10 cellular contexts compared by ENCODE assay signal in genomic region chr11:47508595-47509555, GRCh38. TPM values are rescaled to one million over a fixed set of nuclear protein-coding genes. Genes with fewer than 3 reads are reported as not detected.
A peak's percentile ranks its signal among the peaks of the same experiment; 100 is the strongest.
DNase-seq lines count a peak whose midpoint lies in the region; ATAC-seq and TF ChIP-seq lines count a peak whose summit lies in the region.
"Had no signal": no experiment of that assay in that cellular context is flagged by ENCODE, and none has a peak within 500 bp of the region (broad histone marks: within the 10 kb centered on the region; RNA-seq: fewer than 3 reads in every experiment).

No MANE protein-coding gene starts in this region.

- H3K4me1 ChIP-seq in Peyer's patch = peaks cover 0 to 35% (median 11%) of the 10 kb centered on the region in 4 donors
- H3K4me1 ChIP-seq in upper lobe of right lung = peaks cover 66% of the 10 kb centered on the region

- no peak for TF ChIP-seq CTCF in Peyer's patch (IDR thresholded peaks at IDR 0.05)
- TF ChIP-seq CTCF in upper lobe of right lung (IDR thresholded peaks at IDR 0.05) = no peak

- no peak overlapping the region for H3K27ac Mint-ChIP-seq in activated CD8-positive, alpha-beta memory T cell treated with anti-CD3 and anti-CD28 coated beads, Interleukin-2, amount 10 ng/mL, durations not matched to agents 7 days and 5 days

- H3K36me3 ChIP-seq in Peyer's patch (no peaks in the 10 kb centered on the region), upper lobe of right lung (no peaks in the 10 kb centered on the region)

- H3K9me3 ChIP-seq in Peyer's patch = no peaks in the 10 kb centered on the region
- H3K9me3 ChIP-seq in upper lobe of right lung = no peaks in the 10 kb centered on the region

- DNase-seq in left ventricle myocardium superior (no peak), cardiac septum (ENCODE audit: low spot score) (no peak), Peyer's patch (peak in 1 of 3 donors; percentile 52), left colon (peak; percentile 50 to 58), upper lobe of right lung (no peak)
- DNase-seq in activated CD8-positive, alpha-beta memory T cell treated with anti-CD3 and anti-CD28 coated beads, Interleukin-2, amount 10 ng/mL, durations not matched to agents 7 days and 5 days = no peak
- DNase-seq in activated effector memory CD4-positive, alpha-beta T cell treated with Interleukin-2 at 50 U/mL for 16 hours = no peak
- DNase-seq: SIG-M5 had no signal

- no peaks in the 10 kb centered on the region for H3K9me3 Mint-ChIP-seq in activated CD8-positive, alpha-beta memory T cell treated with anti-CD3 and anti-CD28 coated beads, Interleukin-2, amount 10 ng/mL, durations not matched to agents 7 days and 5 days (ENCODE audit: low read depth)

- intact Hi-C loops in left ventricle myocardium superior (cut with micrococcal nuclease) (no loop called here), cardiac septum (cut with DNase I) (loop anchor here (5.0 kb wide), 1 partner anchor 43 kb away; the partner anchor contains the start of gene CELF1), left colon (cut with DNase I, micrococcal nuclease) (no loop called here), upper lobe of right lung (cut with DNase I) (no loop called here)

- H3K27me3 Mint-ChIP-seq in activated CD8-positive, alpha-beta memory T cell treated with anti-CD3 and anti-CD28 coated beads, Interleukin-2, amount 10 ng/mL, durations not matched to agents 7 days and 5 days = no peaks in the 10 kb centered on the region

- peaks cover 57% of the 10 kb centered on the region for H3K4me1 Mint-ChIP-seq in activated CD8-positive, alpha-beta memory T cell treated with anti-CD3 and anti-CD28 coated beads, Interleukin-2, amount 10 ng/mL, durations not matched to agents 7 days and 5 days

- no peak overlapping the region for H3K4me3 Mint-ChIP-seq in activated CD8-positive, alpha-beta memory T cell treated with anti-CD3 and anti-CD28 coated beads, Interleukin-2, amount 10 ng/mL, durations not matched to agents 7 days and 5 days

- H3K36me3 Mint-ChIP-seq in activated CD8-positive, alpha-beta memory T cell treated with anti-CD3 and anti-CD28 coated beads, Interleukin-2, amount 10 ng/mL, durations not matched to agents 7 days and 5 days = peaks cover 4% of the 10 kb centered on the region

- no peaks in the 10 kb centered on the region for H3K27me3 ChIP-seq in Peyer's patch
- H3K27me3 ChIP-seq in upper lobe of right lung = no peaks in the 10 kb centered on the region

- peak overlapping the region in 2 of 4 donors; percentile 2 to 4 for H3K4me3 ChIP-seq in Peyer's patch
- no peak overlapping the region for H3K4me3 ChIP-seq in upper lobe of right lung

- peak overlapping the region in 3 of 4 donors; percentile 34 to 62 (median 37) for H3K27ac ChIP-seq in Peyer's patch
- H3K27ac ChIP-seq in upper lobe of right lung = peak overlapping the region; percentile 51

- CTCF ChIA-PET in activated CD8-positive, alpha-beta memory T cell treated with anti-CD3 and anti-CD28 coated beads, Interleukin-2, amount 10 ng/mL, durations not matched to agents 7 days and 5 days (lab: Charles Lee) = interaction anchor here (0.7 to 1.5 kb wide), 5 partner anchors 15 to 135 kb away, joined by 3 to 5 read pairs (median 3); partner anchors contain the start of gene PTPMT1

- TF ChIP-seq POLR2A in Peyer's patch (IDR thresholded peaks at IDR 0.05) = no peak

- peak; percentile 9 for ATAC-seq in left ventricle myocardium superior
- peak; percentile 97 for ATAC-seq in left colon
- ATAC-seq in upper lobe of right lung = peak; percentile 79
- ATAC-seq in GM21381 (IDR thresholded peaks at IDR 0.05; ENCODE audit: unreplicated experiment) = no peak
- no peak for ATAC-seq in activated CD8-positive, alpha-beta memory T cell treated with anti-CD3 and anti-CD28 coated beads, Interleukin-2, amount 10 ng/mL, durations not matched to agents 7 days and 5 days

RNA-seq across cellular contexts. Expression of gene CELF1, which starts 44.1 kb away (rescaled TPM):
- 97.3 TPM for total RNA-seq in left ventricle myocardium superior
- 102 TPM for total RNA-seq in cardiac septum
- total RNA-seq in Peyer's patch = 100 to 1,000 TPM in 3 of 4 donors, 10 to 100 TPM in 1; 90.7 to 134 (median 121) TPM
- 10 to 100 TPM; 70.6 to 93.1 TPM for total RNA-seq in left colon
- total RNA-seq in upper lobe of right lung = 97.5 TPM
- 100 to 1,000 TPM; 108 to 118 TPM for total RNA-seq in activated CD8-positive, alpha-beta memory T cell treated with anti-CD3 and anti-CD28 coated beads, Interleukin-2, amount 10 ng/mL, durations not matched to agents 7 days and 5 days

RNA-seq across cellular contexts. Expression of gene PTPMT1, which starts 56.5 kb away (rescaled TPM):
- total RNA-seq in left ventricle myocardium superior (14.9 TPM), cardiac septum (18.7 TPM), Peyer's patch (10 to 100 TPM; 43.1 to 80.9 (median 65.8) TPM), left colon (10 to 100 TPM; 28.9 to 29.5 TPM), upper lobe of right lung (75.6 TPM)
- 10 to 100 TPM; 48.4 to 50.2 TPM for total RNA-seq in activated CD8-positive, alpha-beta memory T cell treated with anti-CD3 and anti-CD28 coated beads, Interleukin-2, amount 10 ng/mL, durations not matched to agents 7 days and 5 days

RNA-seq across cellular contexts. Expression of gene RAPSN, which starts 59.9 kb away (rescaled TPM):
- total RNA-seq in left ventricle myocardium superior = 6.3 TPM
- 3.7 TPM for total RNA-seq in cardiac septum
- total RNA-seq in Peyer's patch = under 1 TPM in 2 of 4 donors, not detected in 2; 0.54 to 0.76 TPM
- total RNA-seq in left colon = under 1 TPM; 0.61 to 0.70 TPM
- 0.64 TPM for total RNA-seq in upper lobe of right lung
- under 1 TPM; 0.16 to 0.79 TPM for total RNA-seq in activated CD8-positive, alpha-beta memory T cell treated with anti-CD3 and anti-CD28 coated beads, Interleukin-2, amount 10 ng/mL, durations not matched to agents 7 days and 5 days
- total RNA-seq: Daoy had no signal

Comparison
In these comparisons a context has a peak if more than half of its experiments do, and no peak if none do; other contexts are left out.
1. ATAC-seq: peak in left ventricle myocardium superior (single experiment), left colon (single experiment) and upper lobe of right lung (single experiment); none in GM21381 (single experiment) and activated CD8-positive, alpha-beta memory T cell treated with anti-CD3 and anti-CD28 coated beads, Interleukin-2, amount 10 ng/mL, durations not matched to agents 7 days and 5 days (single experiment).
2. DNase-seq: peak in left colon (2 of 2); none in left ventricle myocardium superior (single experiment), cardiac septum (single experiment), upper lobe of right lung (single experiment), activated CD8-positive, alpha-beta memory T cell treated with anti-CD3 and anti-CD28 coated beads, Interleukin-2, amount 10 ng/mL, durations not matched to agents 7 days and 5 days (single experiment) and activated effector memory CD4-positive, alpha-beta T cell treated with Interleukin-2 at 50 U/mL for 16 hours (single experiment).